ENCODE assay signal across 21 cellular contexts in genomic region chr20:43022568-43022967, GRCh38.
"Had no signal": no experiment of that assay in that cellular context is flagged by ENCODE, and none has a peak within 500 bp of the region (broad histone marks: within the 10 kb centered on the region; RNA-seq: fewer than 3 reads in every experiment).

No MANE protein-coding gene starts in this region.

- DNase-seq: colonic mucosa; dermis blood vessel endothelial cell; effector memory CD4-positive, alpha-beta T cell; esophagus squamous epithelium; foreskin melanocyte; hypothalamus; immature natural killer cell; left ventricle myocardium superior; lower lobe of right lung; naive thymus-derived CD8-positive, alpha-beta T cell; psoas muscle; right cardiac atrium; spleen; stimulated activated CD4-positive, alpha-beta T cell treated with anti-CD3 and anti-CD28 coated beads, Interleukin-4, amount 100 ng/mL, for 4 hours; stimulated activated naive CD8-positive, alpha-beta T cell treated with anti-CD3 and anti-CD28 coated beads, Interleukin-15, Interleukin-2, amounts not matched to agents 100 U/mL and 50 U/mL, for 24 hours; substantia nigra; upper lobe of left lung had no signal

- H3K27ac ChIP-seq: colonic mucosa, esophagus squamous epithelium, lower lobe of right lung, psoas muscle, skin epidermis, spleen, thoracic aorta, tibial nerve, upper lobe of left lung had no signal

- H3K4me1 ChIP-seq: colonic mucosa, esophagus squamous epithelium, lower lobe of right lung, psoas muscle, spleen, tibial nerve, upper lobe of left lung had no signal

- H3K4me3 Mint-ChIP-seq: immature natural killer cell; naive thymus-derived CD8-positive, alpha-beta T cell; stimulated activated memory B cell treated with anti-CD40 and anti-IgM and Interleukin-4, amounts not matched to agents 10 μg/mL and 1 μg/mL and 100 μg/mL, for 72 hours had no signal

- H3K27ac Mint-ChIP-seq: immature natural killer cell; naive thymus-derived CD8-positive, alpha-beta T cell; stimulated activated memory B cell treated with anti-CD40 and anti-IgM and Interleukin-4, amounts not matched to agents 10 μg/mL and 1 μg/mL and 100 μg/mL, for 72 hours had no signal

- H3K36me3 Mint-ChIP-seq: immature natural killer cell; naive thymus-derived CD8-positive, alpha-beta T cell; stimulated activated memory B cell treated with anti-CD40 and anti-IgM and Interleukin-4, amounts not matched to agents 10 μg/mL and 1 μg/mL and 100 μg/mL, for 72 hours had no signal

- ATAC-seq: left ventricle myocardium superior; lower lobe of right lung; naive thymus-derived CD8-positive, alpha-beta T cell; psoas muscle; right cardiac atrium; stimulated activated memory B cell treated with anti-CD40 and anti-IgM and Interleukin-4, amounts not matched to agents 10 μg/mL and 1 μg/mL and 100 μg/mL, for 72 hours; stimulated activated naive CD8-positive, alpha-beta T cell treated with anti-CD3 and anti-CD28 coated beads, Interleukin-15, Interleukin-2, amounts not matched to agents 100 U/mL and 50 U/mL, for 24 hours had no signal

- H3K9me3 Mint-ChIP-seq: immature natural killer cell; stimulated activated memory B cell treated with anti-CD40 and anti-IgM and Interleukin-4, amounts not matched to agents 10 μg/mL and 1 μg/mL and 100 μg/mL, for 72 hours had no signal

- H3K4me3 ChIP-seq: colonic mucosa, esophagus squamous epithelium, lower lobe of right lung, psoas muscle, skin epidermis, spleen, thoracic aorta, tibial nerve, upper lobe of left lung had no signal

- H3K4me1 Mint-ChIP-seq: immature natural killer cell; naive thymus-derived CD8-positive, alpha-beta T cell; stimulated activated memory B cell treated with anti-CD40 and anti-IgM and Interleukin-4, amounts not matched to agents 10 μg/mL and 1 μg/mL and 100 μg/mL, for 72 hours had no signal

- H3K36me3 ChIP-seq: colonic mucosa, esophagus squamous epithelium, lower lobe of right lung, spleen, thoracic aorta, tibial nerve, upper lobe of left lung had no signal

- H3K9me3 ChIP-seq: colonic mucosa, esophagus squamous epithelium, lower lobe of right lung, psoas muscle, spleen, thoracic aorta, tibial nerve, upper lobe of left lung had no signal

- H3K27me3 ChIP-seq: colonic mucosa, tibial nerve, upper lobe of left lung had no signal
